ENCODE assay signal across 8 cellular contexts in genomic region chr3:187746059-187746453, GRCh38. TPM values are rescaled to one million over a fixed set of nuclear protein-coding genes. Genes with fewer than 3 reads are reported as not detected.
A peak's percentile ranks its signal among the peaks of the same experiment; 100 is the strongest.
DNase-seq lines count a peak whose midpoint lies in the region; ATAC-seq and TF ChIP-seq lines count a peak whose summit lies in the region.

No MANE protein-coding gene starts in this region.

- intact Hi-C loops in left lung (cut with DNase I): loop anchor here (10.0 kb wide), 2 partner anchors 1209 to 1399 kb away; no protein-coding TSS in a partner anchor

- ATAC-seq in activated CD8-positive, alpha-beta memory T cell treated with anti-CD3 and anti-CD28 coated beads, Interleukin-2, amount 10 ng/mL, durations not matched to agents 7 days and 5 days: no peak
- no peak for ATAC-seq in left lung

- H3K9me3 Mint-ChIP-seq in activated CD8-positive, alpha-beta memory T cell treated with anti-CD3 and anti-CD28 coated beads, Interleukin-2, amount 10 ng/mL, durations not matched to agents 7 days and 5 days (ENCODE audit: low read depth): no peaks in the 10 kb centered on the region

- H3K4me3 Mint-ChIP-seq in activated CD8-positive, alpha-beta memory T cell treated with anti-CD3 and anti-CD28 coated beads, Interleukin-2, amount 10 ng/mL, durations not matched to agents 7 days and 5 days: peak overlapping the region; percentile 98

- H3K4me1 ChIP-seq in adipocyte (ENCODE audit: control insufficient read depth, insufficient read depth, low read length) (peaks cover 34% of the 10 kb centered on the region), left lung (peaks cover 3 to 67% of the 10 kb centered on the region in 2 donors), thymus (ENCODE audit: control insufficient read depth, insufficient read depth, low read length) (peaks cover 36% of the 10 kb centered on the region)

- H3K9me3 ChIP-seq in adipocyte (ENCODE audit: control insufficient read depth, low read length) (no peaks in the 10 kb centered on the region), left lung (no peaks in the 10 kb centered on the region), thymus (ENCODE audit: control insufficient read depth) (no peaks in the 10 kb centered on the region)

- 18% methylated on average over 6 of the region's 6 CpGs for WGBS in thymus

- H3K27ac Mint-ChIP-seq in activated CD8-positive, alpha-beta memory T cell treated with anti-CD3 and anti-CD28 coated beads, Interleukin-2, amount 10 ng/mL, durations not matched to agents 7 days and 5 days: peak overlapping the region; percentile 99

- TF ChIP-seq CTCF in left lung (IDR thresholded peaks at IDR 0.05): no peak

- H3K27me3 ChIP-seq in adipocyte (replicated peaks; ENCODE audit: control insufficient read depth, insufficient read depth, low read length): no peaks in the 10 kb centered on the region
- no peaks in the 10 kb centered on the region for H3K27me3 ChIP-seq in left lung
- no peaks in the 10 kb centered on the region for H3K27me3 ChIP-seq in thymus (ENCODE audit: control insufficient read depth, insufficient read depth)

- peaks cover 4% of the 10 kb centered on the region for H3K27me3 Mint-ChIP-seq in activated CD8-positive, alpha-beta memory T cell treated with anti-CD3 and anti-CD28 coated beads, Interleukin-2, amount 10 ng/mL, durations not matched to agents 7 days and 5 days

- peak overlapping the region; percentile 98 for H3K9ac ChIP-seq in adipocyte (ENCODE audit: low read length)

- peaks cover 53% of the 10 kb centered on the region for H3K4me1 Mint-ChIP-seq in activated CD8-positive, alpha-beta memory T cell treated with anti-CD3 and anti-CD28 coated beads, Interleukin-2, amount 10 ng/mL, durations not matched to agents 7 days and 5 days

- peaks cover 10% of the 10 kb centered on the region for H3K36me3 Mint-ChIP-seq in activated CD8-positive, alpha-beta memory T cell treated with anti-CD3 and anti-CD28 coated beads, Interleukin-2, amount 10 ng/mL, durations not matched to agents 7 days and 5 days

- H3K27ac ChIP-seq in left lung: peak overlapping the region; percentile 99
- peak overlapping the region; percentile 67 for H3K27ac ChIP-seq in thymus (ENCODE audit: low read depth)

- H3K36me3 ChIP-seq in adipocyte (ENCODE audit: control insufficient read depth, insufficient read depth, low read length, severe bottlenecking): no peaks in the 10 kb centered on the region
- H3K36me3 ChIP-seq in left lung: no peaks in the 10 kb centered on the region
- H3K36me3 ChIP-seq in thymus (ENCODE audit: control insufficient read depth, insufficient read depth): no peaks in the 10 kb centered on the region

- CTCF ChIA-PET in activated CD8-positive, alpha-beta memory T cell treated with anti-CD3 and anti-CD28 coated beads, Interleukin-2, amount 10 ng/mL, durations not matched to agents 7 days and 5 days (lab: Charles Lee): interaction anchor here (0.9 to 6.3 kb wide), 13 partner anchors 17 to 1399 kb away, joined by 3 to 112 read pairs (median 5); no protein-coding TSS in a partner anchor

- no peak for DNase-seq in activated CD8-positive, alpha-beta memory T cell treated with anti-CD3 and anti-CD28 coated beads, Interleukin-2, amount 10 ng/mL, durations not matched to agents 7 days and 5 days
- no peak for DNase-seq in activated CD8-positive, alpha-beta memory T cell treated with anti-CD3 and anti-CD28 coated beads for 24 hours
- DNase-seq in adipocyte (ENCODE audit: low read depth): no peak
- no peak for DNase-seq in left lung
- DNase-seq in activated gamma-delta T cell treated with Interleukin-2 at 50 U/mL for 16 hours: no peak
- DNase-seq in NCI-H748 (lab: John Stamatoyannopoulos, UW; ENCODE audit: unreplicated experiment): no peak
- no peak for DNase-seq in HuH-7 (ENCODE audit: low spot score)

- peak overlapping the region; percentile 90 for H3K4me3 ChIP-seq in adipocyte (ENCODE audit: low read length)
- peak overlapping the region; percentile 56 to 57 for H3K4me3 ChIP-seq in left lung
- peak overlapping the region; percentile 95 for H3K4me3 ChIP-seq in thymus (ENCODE audit: low read length)

RNA-seq across cellular contexts. Expression of gene BCL6, which starts 0.8 kb away (rescaled TPM):
- 10 to 100 TPM; 12.1 to 13.2 TPM for total RNA-seq in activated CD8-positive, alpha-beta memory T cell treated with anti-CD3 and anti-CD28 coated beads, Interleukin-2, amount 10 ng/mL, durations not matched to agents 7 days and 5 days
- total RNA-seq in left lung: 100 to 1,000 TPM in 1 of 2 donors, 10 to 100 TPM in 1; 79.9 to 160 TPM
- polyA plus RNA-seq in thymus: 56.2 TPM

RNA-seq across cellular contexts. Expression of gene RTP2, which starts 43.7 kb away (rescaled TPM):
- not detected for total RNA-seq in activated CD8-positive, alpha-beta memory T cell treated with anti-CD3 and anti-CD28 coated beads, Interleukin-2, amount 10 ng/mL, durations not matched to agents 7 days and 5 days
- total RNA-seq in left lung: not detected
- polyA plus RNA-seq in thymus: 0.02 TPM

Comparison
In these comparisons a context has a peak if more than half of its experiments do, and no peak if none do; other contexts are left out.
1. RNA of gene BCL6, which starts 0.8 kb away (total RNA-seq): 79.9 to 160 TPM in left lung; 12.1 to 13.2 TPM in activated CD8-positive, alpha-beta memory T cell treated with anti-CD3 and anti-CD28 coated beads, Interleukin-2, amount 10 ng/mL, durations not matched to agents 7 days and 5 days; every median in the first group is over 4 times any median in the second.
2. Peak in every context shown above with its lines, with median percentiles within 50 percentile points of each other: H3K4me3 ChIP-seq.